In genomic region chr3:14621093-14621492, GRCh38 we compare ENCODE assay signal across 2 cellular contexts.
TF ChIP-seq lines count a peak whose summit lies in the region.

No MANE protein-coding gene starts in this region.

TF ChIP-seq in A549, 52 proteins besides CTCF, POLR2A, EP300 and RAD21:
- TF ChIP-seq E2F6 (IDR thresholded peaks at IDR 0.05; ENCODE audit: borderline replicate concordance, low read depth) = no peak
- peak; percentile 75; the same call in 1 of the 2 replicates for TF ChIP-seq KDM1A (IDR thresholded peaks at IDR 0.05; ENCODE audit: low read depth)

TF ChIP-seq in H1, 55 proteins besides CTCF, POLR2A, EP300 and RAD21:
- no peak for TF ChIP-seq RNF2 (IDR thresholded peaks at IDR 0.05; ENCODE audit: borderline replicate concordance, low read depth, low read length, missing control alignments, poor library complexity, severe bottlenecking)
- peak; percentile 45; the same call in 1 of the 2 replicates for TF ChIP-seq KDM1A (IDR thresholded peaks at IDR 0.05; ENCODE audit: borderline replicate concordance, low read length)
- no peak for TF ChIP-seq ATF2 (IDR thresholded peaks at IDR 0.05; ENCODE audit: low read length)
- no peak for TF ChIP-seq CEBPB (IDR thresholded peaks at IDR 0.05; ENCODE audit: low read depth, low read length)
- no peak for TF ChIP-seq MAFK (IDR thresholded peaks at IDR 0.05; ENCODE audit: low read depth, low read length)
